ENCODE assay signal across 8 cellular contexts in genomic region chr10:102503264-102504178, GRCh38.
A peak's percentile ranks its signal among the peaks of the same experiment; 100 is the strongest.
DNase-seq lines count a peak whose midpoint lies in the region; ATAC-seq and TF ChIP-seq lines count a peak whose summit lies in the region.

TSS of gene SUFU (plus strand) at chr10:102503972. CDS start at chr10:102504153, 181 bp downstream.

- ATAC-seq in GM18909 (IDR thresholded peaks at IDR 0.05; ENCODE audit: poor library complexity, unreplicated experiment): peak; percentile 67
- peak; percentile 66 for ATAC-seq in HG03175 (IDR thresholded peaks at IDR 0.05; ENCODE audit: unreplicated experiment)

- TF ChIP-seq CTCF in AG09319 (IDR thresholded peaks at IDR 0.05; ENCODE audit: low read depth, low read length) (peak; percentile 90), WI38 (IDR thresholded peaks at IDR 0.05; ENCODE audit: low read depth, low read length) (peak; percentile 91)

- DNase-seq in AG09319 (ENCODE audit: extremely low read depth, low read depth): peak; percentile 98
- DNase-seq in NCI-H2227 treated with DMSO at 0.1 percent for 48 hours (lab: John Stamatoyannopoulos, UW): peak; percentile 85
- DNase-seq in caudate nucleus (lab: John Stamatoyannopoulos, UW): peak; percentile 27 to 100 (median 97)
- DNase-seq in iris pigment epithelial cell (ENCODE audit: low read depth): peak; percentile 98
- DNase-seq in stimulated activated CD4-positive, alpha-beta T cell treated with anti-CD3 and anti-CD28 coated beads, Interleukin-12 subunit alpha, Interleukin-12 subunit beta, amount 100 ng/mL, for 24 hours (ENCODE audit: low read depth in 2 of 2): peak; percentile 94 to 97

- peak within 1 kb of the TSS; percentile 90 for H3K27ac ChIP-seq in caudate nucleus (ENCODE audit: low read depth, low read length)

- H3K4me3 ChIP-seq in WI38 (ENCODE audit: low read depth, low read length): peak within 1 kb of the TSS; percentile 94

Comparison
In these comparisons a context has a peak if more than half of its experiments do, and no peak if none do; other contexts are left out.
1. Peak in every context shown above with its lines: DNase-seq, ATAC-seq, H3K4me3 ChIP-seq and H3K27ac ChIP-seq.